In genomic region chr15:75799190-75799589, GRCh38 we compare ENCODE assay signal across 29 cellular contexts.
"Had no signal": no experiment of that assay in that cellular context is flagged by ENCODE, and none has a peak within 500 bp of the region (broad histone marks: within the 10 kb centered on the region; RNA-seq: fewer than 3 reads in every experiment).

No MANE protein-coding gene starts in this region.

- H3K4me1 ChIP-seq: testis, thyroid gland, uterus had no signal

- H3K36me3 ChIP-seq: stomach, suprapubic skin, thoracic aorta, thyroid gland, tibial artery, tibial nerve, transverse colon, upper lobe of left lung, upper lobe of right lung, uterus, vagina had no signal

- H3K27ac ChIP-seq: stomach, suprapubic skin, testis, thoracic aorta, thyroid gland, tibial artery, tibial nerve, transverse colon, upper lobe of left lung, upper lobe of right lung, uterus, vagina had no signal

- H3K27ac Mint-ChIP-seq: stimulated activated effector memory CD8-positive, alpha-beta T cell treated with anti-CD3 and anti-CD28 coated beads, Interleukin-12 subunit alpha, Interleukin-12 subunit beta, amount 100 ng/mL, for 72 hours; stimulated activated memory B cell treated with anti-CD40 and anti-IgM and Interleukin-4, amounts not matched to agents 10 μg/mL and 1 μg/mL and 100 μg/mL, for 72 hours; stimulated activated naive B cell treated with anti-CD40 and anti-IgM and Interleukin-4, amounts not matched to agents 10 μg/mL and 1 μg/mL and 100 μg/mL, for 72 hours; stimulated activated naive CD8-positive, alpha-beta T cell treated with anti-CD3 and anti-CD28 coated beads, Interleukin-15, amount 100 ng/mL, for 72 hours; stimulated activated naive CD8-positive, alpha-beta T cell treated with anti-CD3 and anti-CD28 coated beads, Interleukin-15, Interleukin-2, amounts not matched to agents 100 ng/mL and 50 ng/mL, for 24 hours; type B pancreatic cell had no signal

- H3K9me3 Mint-ChIP-seq: stimulated activated effector memory CD8-positive, alpha-beta T cell treated with anti-CD3 and anti-CD28 coated beads, Interleukin-12 subunit alpha, Interleukin-12 subunit beta, amount 100 ng/mL, for 72 hours; stimulated activated memory B cell treated with anti-CD40 and anti-IgM and Interleukin-4, amounts not matched to agents 10 μg/mL and 1 μg/mL and 100 μg/mL, for 72 hours; stimulated activated naive B cell treated with anti-CD40 and anti-IgM and Interleukin-4, amounts not matched to agents 10 μg/mL and 1 μg/mL and 100 μg/mL, for 72 hours; stimulated activated naive CD8-positive, alpha-beta T cell treated with anti-CD3 and anti-CD28 coated beads, Interleukin-15, amount 100 ng/mL, for 72 hours; stimulated activated naive CD8-positive, alpha-beta T cell treated with anti-CD3 and anti-CD28 coated beads, Interleukin-15, Interleukin-2, amounts not matched to agents 100 ng/mL and 50 ng/mL, for 24 hours; type B pancreatic cell had no signal

- H3K4me3 Mint-ChIP-seq: stimulated activated effector memory CD8-positive, alpha-beta T cell treated with anti-CD3 and anti-CD28 coated beads, Interleukin-12 subunit alpha, Interleukin-12 subunit beta, amount 100 ng/mL, for 72 hours; stimulated activated memory B cell treated with anti-CD40 and anti-IgM and Interleukin-4, amounts not matched to agents 10 μg/mL and 1 μg/mL and 100 μg/mL, for 72 hours; stimulated activated naive B cell treated with anti-CD40 and anti-IgM and Interleukin-4, amounts not matched to agents 10 μg/mL and 1 μg/mL and 100 μg/mL, for 72 hours; stimulated activated naive CD8-positive, alpha-beta T cell treated with anti-CD3 and anti-CD28 coated beads, Interleukin-15, amount 100 ng/mL, for 72 hours; stimulated activated naive CD8-positive, alpha-beta T cell treated with anti-CD3 and anti-CD28 coated beads, Interleukin-15, Interleukin-2, amounts not matched to agents 100 ng/mL and 50 ng/mL, for 24 hours; type B pancreatic cell had no signal

- H3K9me3 ChIP-seq: stomach, suprapubic skin, testis, thoracic aorta, thyroid gland, tibial artery, tibial nerve, transverse colon, upper lobe of left lung, upper lobe of right lung, uterus, vagina had no signal

- FAIRE-seq: urothelium cell line had no signal

- H3K27me3 ChIP-seq: testis, thyroid gland, tibial nerve, upper lobe of left lung, vagina had no signal

- ATAC-seq: stimulated activated effector memory CD8-positive, alpha-beta T cell treated with anti-CD3 and anti-CD28 coated beads, Interleukin-12 subunit alpha, Interleukin-12 subunit beta, amount 100 ng/mL, for 72 hours; stimulated activated memory B cell treated with anti-CD40 and anti-IgM and Interleukin-4, amounts not matched to agents 10 μg/mL and 1 μg/mL and 100 μg/mL, for 72 hours; stimulated activated naive B cell treated with anti-CD40 and anti-IgM and Interleukin-4, amounts not matched to agents 10 μg/mL and 1 μg/mL and 100 μg/mL, for 72 hours; stimulated activated naive CD8-positive, alpha-beta T cell treated with anti-CD3 and anti-CD28 coated beads, Interleukin-15, amount 100 ng/mL, for 72 hours; stimulated activated naive CD8-positive, alpha-beta T cell treated with anti-CD3 and anti-CD28 coated beads, Interleukin-15, Interleukin-2, amounts not matched to agents 100 U/mL and 50 U/mL, for 24 hours; upper lobe of right lung had no signal

- H3K4me3 ChIP-seq: stomach, suprapubic skin, testis, thoracic aorta, thyroid gland, tibial artery, tibial nerve, transverse colon, upper lobe of left lung, upper lobe of right lung, uterus, vagina had no signal

- DNase-seq: stimulated activated CD4-positive, alpha-beta T cell treated with anti-CD3 and anti-CD28 coated beads, Interleukin-2, amount 100 ng/mL, for 48 hours; stimulated activated CD4-positive, alpha-beta T cell treated with anti-CD3 and anti-CD28 coated beads, Interleukin-4, amount 100 ng/mL, for 1 hour; stimulated activated CD4-positive, alpha-beta T cell treated with anti-CD3 and anti-CD28 coated beads, Interleukin-4, amount 100 ng/mL, for 24 hours; stimulated activated CD4-positive, alpha-beta T cell treated with anti-CD3 and anti-CD28 coated beads, Interleukin-4, amount 100 ng/mL, for 4 hours; stimulated activated CD8-positive, alpha-beta memory T cell treated with anti-CD3 and anti-CD28 coated beads, Interleukin-4, amount 100 ng/mL, for 48 hours; stimulated activated naive B cell treated with anti-CD40 and anti-IgM and Interleukin-4, amounts not matched to agents 10 μg/mL and 1 μg/mL and 100 μg/mL, for 72 hours; stimulated activated naive CD4-positive, alpha-beta T cell; stimulated activated naive CD4-positive, alpha-beta T cell treated with Interleukin-2 at 50 U/mL for 16 hours; stimulated activated naive CD8-positive, alpha-beta T cell treated with anti-CD3 and anti-CD28 coated beads, Interleukin-15, amount 100 ng/mL, for 72 hours; stimulated activated naive CD8-positive, alpha-beta T cell treated with anti-CD3 and anti-CD28 coated beads, Interleukin-15, Interleukin-2, amounts not matched to agents 100 U/mL and 50 U/mL, for 24 hours; stomach; substantia nigra; testis; thyroid gland; tibial artery; transverse colon; trophoblast cell; upper lobe of left lung; upper lobe of right lung; uterus had no signal

- H3K36me3 Mint-ChIP-seq: stimulated activated effector memory CD8-positive, alpha-beta T cell treated with anti-CD3 and anti-CD28 coated beads, Interleukin-12 subunit alpha, Interleukin-12 subunit beta, amount 100 ng/mL, for 72 hours; stimulated activated memory B cell treated with anti-CD40 and anti-IgM and Interleukin-4, amounts not matched to agents 10 μg/mL and 1 μg/mL and 100 μg/mL, for 72 hours; stimulated activated naive B cell treated with anti-CD40 and anti-IgM and Interleukin-4, amounts not matched to agents 10 μg/mL and 1 μg/mL and 100 μg/mL, for 72 hours; type B pancreatic cell had no signal
